In genomic region chr10:113558336-113558735, GRCh38 we compare ENCODE assay signal across 2 cellular contexts.
TF ChIP-seq lines count a peak whose summit lies in the region.

No MANE protein-coding gene starts in this region.

TF ChIP-seq in GM23338, 12 proteins besides CTCF, POLR2A, EP300 and RAD21:
- TF ChIP-seq ZNF331 (CRISPR knock-in tag; IDR thresholded peaks at IDR 0.05; ENCODE audit: low read depth) (no peak), JUNB (IDR thresholded peaks at IDR 0.05; ENCODE audit: unreplicated experiment) (no peak), NANOG (IDR thresholded peaks at IDR 0.05; ENCODE audit: borderline replicate concordance) (peak; percentile 48; the same call in 1 of the 2 replicates), CREB1 (CRISPR knock-in tag; IDR thresholded peaks at IDR 0.05; ENCODE audit: low read depth) (peak; percentile 59), POLR2AphosphoS5 (IDR thresholded peaks at IDR 0.05; ENCODE audit: low read depth) (peak; percentile 55)

TF ChIP-seq in K562, 482 proteins besides CTCF, POLR2A, EP300 and RAD21:
- no peak for TF ChIP-seq SREBF2 (CRISPR knock-in tag; IDR thresholded peaks at IDR 0.05)
- TF ChIP-seq HMBOX1 (IDR thresholded peaks at IDR 0.05): no peak
- TF ChIP-seq ZNF280B (CRISPR knock-in tag; IDR thresholded peaks at IDR 0.05): no peak
TF ChIP-seq in K562: peak in this region for 0.
